Comparison of ENCODE assay signal across 1 cellular context in the genomic region with DNA sequence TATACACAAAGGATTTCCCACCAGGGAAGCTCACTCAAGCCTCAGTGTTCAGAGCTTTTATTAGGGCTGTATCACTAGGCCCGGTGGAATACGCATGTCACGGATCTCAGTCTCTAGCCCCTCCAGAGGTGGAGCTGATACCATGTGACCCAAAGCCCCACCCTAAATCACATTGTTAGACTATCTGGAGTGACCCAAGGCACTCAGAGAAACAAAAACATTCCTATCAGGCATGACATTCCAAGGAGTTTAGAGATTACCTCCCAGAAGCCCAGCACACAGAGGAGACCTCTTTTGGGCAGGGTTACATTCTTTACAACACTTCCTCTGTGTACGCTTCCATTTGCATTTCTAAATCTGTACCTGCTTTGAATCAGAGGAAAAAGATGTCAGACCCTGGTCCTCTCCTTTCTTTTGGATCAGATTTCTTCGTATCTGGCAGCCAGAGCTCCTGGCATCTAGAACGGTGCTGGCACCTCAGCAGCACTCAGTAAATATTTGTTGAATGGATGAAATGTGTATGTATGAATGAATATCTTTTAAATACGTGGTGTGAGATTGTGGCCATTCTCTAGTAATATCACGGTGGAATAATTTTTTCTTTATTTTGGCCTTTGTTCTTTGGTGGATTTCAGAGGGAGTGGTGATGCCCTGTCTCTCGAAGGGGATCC.
TF ChIP-seq lines count a peak whose summit lies in the region.

No MANE protein-coding gene starts in this region.

TF ChIP-seq in HCT116, 20 proteins besides CTCF, POLR2A, EP300 and RAD21 (continued from another document):
- TF ChIP-seq TCF7L2 (IDR thresholded peaks at IDR 0.05; ENCODE audit: borderline replicate concordance, extremely low read depth, insufficient read depth, insufficient read length) (no peak), ZFX (IDR thresholded peaks at IDR 0.05) (no peak), CEBPB (IDR thresholded peaks at IDR 0.05; ENCODE audit: low read depth) (no peak), SRF (IDR thresholded peaks at IDR 0.05; ENCODE audit: low read depth) (no peak), SP1 (IDR thresholded peaks at IDR 0.05; ENCODE audit: low read depth) (no peak), SIN3A (IDR thresholded peaks at IDR 0.05; ENCODE audit: low read depth) (no peak), FOSL1 (IDR thresholded peaks at IDR 0.05; ENCODE audit: low read depth) (no peak)
